Comparison of ENCODE assay signal across 2 cellular contexts in the genomic region with DNA sequence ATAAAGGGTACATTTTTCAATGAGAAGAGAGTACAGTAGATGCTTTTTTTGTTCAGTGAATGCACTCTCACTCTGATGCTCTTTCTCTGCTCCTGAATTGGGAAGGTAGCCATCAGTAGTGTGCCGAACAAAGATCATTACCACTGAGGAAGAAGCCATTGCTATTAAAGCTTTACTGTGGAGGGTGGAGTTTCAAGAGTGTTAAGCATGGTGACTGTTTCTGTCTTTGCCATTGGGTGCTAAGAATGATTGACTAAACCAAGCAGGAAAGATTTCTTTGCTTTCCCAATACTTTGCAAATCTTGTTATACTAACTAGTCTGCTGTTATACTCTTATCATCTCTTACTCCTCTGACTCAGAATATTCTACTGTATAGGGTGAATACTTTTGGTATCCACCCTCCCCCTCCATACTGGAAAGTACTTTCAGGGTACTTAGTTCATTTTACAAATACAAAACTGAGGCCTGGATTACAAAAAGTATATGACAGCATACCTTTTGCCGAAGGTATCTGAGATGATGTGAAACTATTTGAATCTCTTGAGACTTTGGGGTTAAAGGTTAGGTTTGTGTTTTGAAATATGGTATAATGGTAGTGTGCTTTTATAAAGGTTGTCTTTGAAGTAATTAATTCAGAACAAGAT.
TF ChIP-seq lines count a peak whose summit lies in the region.

No MANE protein-coding gene starts in this region.

TF ChIP-seq in SK-N-SH, 30 proteins besides CTCF, POLR2A, EP300 and RAD21 (continued from another document):
- no peak for TF ChIP-seq NRF1 (IDR thresholded peaks at IDR 0.05; ENCODE audit: low read depth, low read length)

TF ChIP-seq in neural cell, 6 proteins besides CTCF, POLR2A, EP300 and RAD21 (continued from another document):
- TF ChIP-seq, protein P1, sequence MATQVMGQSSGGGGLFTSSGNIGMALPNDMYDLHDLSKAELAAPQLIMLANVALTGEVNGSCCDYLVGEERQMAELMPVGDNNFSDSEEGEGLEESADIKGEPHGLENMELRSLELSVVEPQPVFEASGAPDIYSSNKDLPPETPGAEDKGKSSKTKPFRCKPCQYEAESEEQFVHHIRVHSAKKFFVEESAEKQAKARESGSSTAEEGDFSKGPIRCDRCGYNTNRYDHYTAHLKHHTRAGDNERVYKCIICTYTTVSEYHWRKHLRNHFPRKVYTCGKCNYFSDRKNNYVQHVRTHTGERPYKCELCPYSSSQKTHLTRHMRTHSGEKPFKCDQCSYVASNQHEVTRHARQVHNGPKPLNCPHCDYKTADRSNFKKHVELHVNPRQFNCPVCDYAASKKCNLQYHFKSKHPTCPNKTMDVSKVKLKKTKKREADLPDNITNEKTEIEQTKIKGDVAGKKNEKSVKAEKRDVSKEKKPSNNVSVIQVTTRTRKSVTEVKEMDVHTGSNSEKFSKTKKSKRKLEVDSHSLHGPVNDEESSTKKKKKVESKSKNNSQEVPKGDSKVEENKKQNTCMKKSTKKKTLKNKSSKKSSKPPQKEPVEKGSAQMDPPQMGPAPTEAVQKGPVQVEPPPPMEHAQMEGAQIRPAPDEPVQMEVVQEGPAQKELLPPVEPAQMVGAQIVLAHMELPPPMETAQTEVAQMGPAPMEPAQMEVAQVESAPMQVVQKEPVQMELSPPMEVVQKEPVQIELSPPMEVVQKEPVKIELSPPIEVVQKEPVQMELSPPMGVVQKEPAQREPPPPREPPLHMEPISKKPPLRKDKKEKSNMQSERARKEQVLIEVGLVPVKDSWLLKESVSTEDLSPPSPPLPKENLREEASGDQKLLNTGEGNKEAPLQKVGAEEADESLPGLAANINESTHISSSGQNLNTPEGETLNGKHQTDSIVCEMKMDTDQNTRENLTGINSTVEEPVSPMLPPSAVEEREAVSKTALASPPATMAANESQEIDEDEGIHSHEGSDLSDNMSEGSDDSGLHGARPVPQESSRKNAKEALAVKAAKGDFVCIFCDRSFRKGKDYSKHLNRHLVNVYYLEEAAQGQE (IDR thresholded peaks at IDR 0.05; ENCODE audit: borderline replicate concordance) = no peak
